21 cellular contexts compared by ENCODE assay signal in the genomic region with DNA sequence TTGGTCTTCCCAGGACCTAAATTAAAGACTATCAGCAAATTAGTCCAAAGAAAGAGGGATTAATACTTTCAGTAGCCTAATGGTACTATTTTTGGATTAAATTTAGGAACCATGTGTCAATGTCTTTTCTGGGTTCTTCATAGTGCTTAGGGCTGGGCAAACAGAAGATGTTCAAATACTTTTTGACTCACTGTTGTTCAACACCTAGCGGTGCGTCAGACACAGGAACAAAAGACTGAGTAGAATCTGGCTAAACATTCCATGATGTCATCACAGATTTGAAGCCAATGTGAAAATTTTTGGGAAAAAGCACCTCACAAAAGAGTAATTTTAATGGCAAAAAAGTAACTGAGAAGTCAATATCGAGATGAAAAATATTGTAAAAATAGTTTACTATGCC.
DNase-seq lines count a peak whose midpoint lies in the region; ATAC-seq, FAIRE-seq and TF ChIP-seq lines count a peak whose summit lies in the region.
"Had no signal": no experiment of that assay in that cellular context is flagged by ENCODE, and none has a peak within 500 bp of the region (broad histone marks: within the 10 kb centered on the region; RNA-seq: fewer than 3 reads in every experiment).

No MANE protein-coding gene starts in this region.

- no peaks in the 10 kb centered on the region for H3K4me1 ChIP-seq in RWPE2 (ENCODE audit: insufficient read depth, poor library complexity, severe bottlenecking)
- H3K4me1 ChIP-seq in foreskin keratinocyte, result no peaks in the 10 kb centered on the region
- H3K4me1 ChIP-seq: BLaER1, Caco-2 had no signal

- H3K9me3 ChIP-seq in RWPE2 (ENCODE audit: severe bottlenecking), result no peaks in the 10 kb centered on the region
- H3K9me3 ChIP-seq: BLaER1, Caco-2 had no signal

- no peak overlapping the region for H3K27ac ChIP-seq in RWPE2 (ENCODE audit: poor library complexity, severe bottlenecking)
- no peak overlapping the region for H3K27ac ChIP-seq in foreskin keratinocyte
- H3K27ac ChIP-seq: 22Rv1, BLaER1, C4-2B had no signal

- no peak for TF ChIP-seq CTCF in RWPE2 (IDR thresholded peaks at IDR 0.05; ENCODE audit: poor library complexity, severe bottlenecking)
- no peak for TF ChIP-seq CTCF in foreskin keratinocyte (conservative IDR thresholded peaks at IDR 0.05)
- TF ChIP-seq CTCF in D721Med (IDR thresholded peaks at IDR 0.05; ENCODE audit: insufficient read depth, missing control alignments), result no peak

- peak; percentile 60; the same call in 2 of the 3 replicates for ATAC-seq in RWPE2 (ENCODE audit: low read depth)
- ATAC-seq in foreskin keratinocyte, result peak; percentile 34
- ATAC-seq: CD8-positive, alpha-beta T cell; GM12878; GM23338; HCT116 had no signal

- FAIRE-seq in GM19239 (lab: Jason Lieb, UNC) (no peak), D721Med (lab: Jason Lieb, UNC) (no peak)
- FAIRE-seq: GM12878 had no signal

- H3K27me3 ChIP-seq in RWPE2 (ENCODE audit: insufficient read depth, poor library complexity, severe bottlenecking) (peaks cover 2% of the 10 kb centered on the region), foreskin keratinocyte (no peaks in the 10 kb centered on the region)
- H3K27me3 ChIP-seq: BLaER1 had no signal

- no peak overlapping the region for H3K4me3 ChIP-seq in RWPE2 (ENCODE audit: severe bottlenecking)
- H3K4me3 ChIP-seq: BLaER1, GM12878, GM23338 had no signal

- no peaks in the 10 kb centered on the region for H3K36me3 ChIP-seq in RWPE2 (ENCODE audit: low read depth)
- H3K36me3 ChIP-seq: BLaER1 had no signal

- DNase-seq in DMS53 (lab: John Stamatoyannopoulos, UW) (peak; percentile 8), DMS53 treated with DMSO at 0.1 percent for 48 hours (lab: John Stamatoyannopoulos, UW; ENCODE audit: unreplicated experiment) (no peak), ELR (ENCODE audit: low read depth) (peak; percentile 15), RWPE2 (ENCODE audit: low spot score) (no peak), foreskin keratinocyte (peak in 1 of 2 donors; percentile 24), mucosa of gallbladder (ENCODE audit: low spot score) (no peak), GM19239 (ENCODE audit: insufficient read length, low spot score) (no peak), D721Med (ENCODE audit: insufficient read length, low spot score) (no peak)
- DNase-seq: Caco-2; CD4-positive, CD25-positive, alpha-beta regulatory T cell; CD8-positive, alpha-beta T cell; DMS 273 treated with DMSO at 0.1 percent for 48 hours; DND-41; GDM1; H9 had no signal

Comparison
In these comparisons a context has a peak if more than half of its experiments do, and no peak if none do; other contexts are left out.
1. DNase-seq: peak in DMS53 (single experiment) and ELR (single experiment); none in DMS53 treated with DMSO at 0.1 percent for 48 hours (single experiment), RWPE2 (single experiment), mucosa of gallbladder (single experiment), GM19239 (single experiment) and D721Med (single experiment).